8 cellular contexts compared by ENCODE assay signal in the genomic region with DNA sequence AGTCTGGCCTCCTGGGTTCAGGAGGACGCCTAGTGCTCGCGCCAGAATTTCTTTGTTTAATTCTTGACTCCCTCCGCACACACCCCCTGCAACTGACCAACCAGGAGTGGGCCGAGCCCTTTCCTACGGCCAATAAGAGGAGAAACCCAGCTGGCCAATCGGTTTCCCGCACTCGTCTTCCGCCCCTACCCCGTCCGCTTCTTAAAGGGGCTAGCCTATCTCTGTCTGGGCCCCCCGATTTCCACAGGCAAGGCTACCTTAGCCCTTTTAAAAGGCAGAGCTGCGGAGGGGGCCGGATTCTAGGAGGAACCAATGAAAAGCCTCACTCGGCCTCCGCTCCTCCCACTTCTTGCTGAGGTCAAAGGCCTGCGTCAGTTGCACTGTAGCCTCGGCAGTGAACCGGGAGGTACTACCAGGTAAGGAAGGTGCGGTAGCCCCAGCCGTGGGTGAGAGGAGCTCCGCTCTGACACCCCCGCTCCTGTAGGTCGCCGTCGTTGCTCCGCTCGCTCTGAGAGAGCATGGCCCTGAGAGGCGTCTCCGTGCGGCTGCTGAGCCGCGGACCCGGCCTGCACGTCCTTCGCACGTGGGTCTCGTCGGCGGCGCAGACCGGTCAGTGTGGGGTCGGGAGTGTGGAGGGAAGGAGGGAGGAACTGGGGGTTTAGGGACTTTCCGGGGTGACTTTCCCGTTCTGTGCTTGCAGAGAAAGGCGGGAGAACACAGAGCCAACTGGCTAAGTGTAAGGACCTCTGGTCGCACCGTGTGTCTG. TPM values are rescaled to one million over a fixed set of nuclear protein-coding genes. Genes with fewer than 3 reads are reported as not detected.
DNase-seq lines count a peak whose midpoint lies in the region; ATAC-seq and TF ChIP-seq lines count a peak whose summit lies in the region.

A gene (plus strand): TSS at position 374 of the 766 bp plus-strand sequence. CDS start 145 bp downstream, at position 519.

- ATAC-seq in HG02884 (IDR thresholded peaks at IDR 0.05; ENCODE audit: unreplicated experiment), result peak; percentile 97

- H3K4me3 Mint-ChIP-seq in progenitor cell of endocrine pancreas (ENCODE audit: low read depth), result peak within 1 kb of the TSS; percentile 99

- H3K9me3 Mint-ChIP-seq in progenitor cell of endocrine pancreas (ENCODE audit: low read depth), result no peaks in the 10 kb centered on the region

- H3K9me3 ChIP-seq in left ventricle myocardium inferior (replicated peaks), result no peaks in the 10 kb centered on the region

- intact Hi-C loops in left ventricle myocardium inferior (cut with micrococcal nuclease), result no loop called here

- TF ChIP-seq CTCF in GM13977 (IDR thresholded peaks at IDR 0.05; ENCODE audit: extremely low read depth, insufficient read depth, missing control alignments) (no peak), left ventricle myocardium inferior (IDR thresholded peaks at IDR 0.05; ENCODE audit: borderline replicate concordance) (no peak), progenitor cell of endocrine pancreas (IDR thresholded peaks at IDR 0.05; ENCODE audit: unreplicated experiment) (no peak)

- H3K4me1 Mint-ChIP-seq in progenitor cell of endocrine pancreas (ENCODE audit: low read depth), result peaks cover 15% of the 10 kb centered on the region

- in situ Hi-C loops in GM13977 (cut with MboI; ENCODE audit: low pct_unique_long_range_greater_than_20kb, low sequenced_read_pairs, unreplicated experiment), result no loop called here

- H3K27ac Mint-ChIP-seq in progenitor cell of endocrine pancreas, result peak within 1 kb of the TSS; percentile 99

- DNase-seq in GM13977 (ENCODE audit: low spot score), result peak; percentile 97
- peak; percentile 85 to 91 for DNase-seq in NCI-H187 (lab: John Stamatoyannopoulos, UW)
- DNase-seq in T-helper 2 cell, result peak; percentile 82 to 99 (median 95)
- peak; percentile 96 for DNase-seq in left ventricle myocardium inferior
- DNase-seq in progenitor cell of endocrine pancreas (ENCODE audit: low spot score, unreplicated experiment), result peak; percentile 91
- DNase-seq in ureter (ENCODE audit: low spot score), result peak; percentile 98

- peaks cover 19% of the 10 kb centered on the region for H3K4me1 ChIP-seq in left ventricle myocardium inferior

- peaks cover 9% of the 10 kb centered on the region for H3K36me3 Mint-ChIP-seq in progenitor cell of endocrine pancreas (ENCODE audit: insufficient read depth)

- H3K4me3 ChIP-seq in left ventricle myocardium inferior, result peak within 1 kb of the TSS; percentile 99

- H3K36me3 ChIP-seq in left ventricle myocardium inferior, result peaks cover 28% of the 10 kb centered on the region

- H3K27ac ChIP-seq in angular gyrus (ENCODE audit: low read depth, low read length), result peak within 1 kb of the TSS; percentile 63
- H3K27ac ChIP-seq in left ventricle myocardium inferior (replicated peaks), result peak within 1 kb of the TSS; percentile 87

- peaks cover 17% of the 10 kb centered on the region for H3K27me3 ChIP-seq in left ventricle myocardium inferior (ENCODE audit: low read depth)

- H3K27me3 Mint-ChIP-seq in progenitor cell of endocrine pancreas, result peaks cover 8% of the 10 kb centered on the region

RNA-seq across cellular contexts. Expression of the gene that starts here (rescaled TPM):
- total RNA-seq in left ventricle myocardium inferior (41.8 TPM), progenitor cell of endocrine pancreas (59.3 and 60.6 TPM in 2 replicates), ureter (35.6 TPM)

Comparison
In these comparisons a context has a peak if more than half of its experiments do, and no peak if none do; other contexts are left out.
1. Peak in every context shown above with its lines: DNase-seq, ATAC-seq, H3K4me3 ChIP-seq and H3K27ac ChIP-seq.